In genomic region chr5:171857537-171857936, GRCh38 we compare ENCODE assay signal across 25 cellular contexts.
DNase-seq lines count a peak whose midpoint lies in the region; ATAC-seq, FAIRE-seq and TF ChIP-seq lines count a peak whose summit lies in the region.
"Had no signal": no experiment of that assay in that cellular context is flagged by ENCODE, and none has a peak within 500 bp of the region (broad histone marks: within the 10 kb centered on the region; RNA-seq: fewer than 3 reads in every experiment).

No MANE protein-coding gene starts in this region.

- no peak overlapping the region for H2BK15ac ChIP-seq in H1 (ENCODE audit: low read length)

- H3K79me2 ChIP-seq in H1 (ENCODE audit: control insufficient read depth in 1 of 2, insufficient read depth in 2 of 2, low read length in 2 of 2) = no peaks in the 10 kb centered on the region

- H3K14ac ChIP-seq in H1 (ENCODE audit: insufficient read length) = no peak overlapping the region

- H2BK5ac ChIP-seq in H1 (ENCODE audit: low read depth, low read length) = no peak overlapping the region

- ATAC-seq in left ventricle myocardium superior (peak; percentile 46), HG02588 (IDR thresholded peaks at IDR 0.05; ENCODE audit: unreplicated experiment) (no peak)

- no peak overlapping the region for H2BK12ac ChIP-seq in H1 (ENCODE audit: low read depth, low read length)

- H3K4me1 Mint-ChIP-seq in mesothelial cell of epicardium = peaks cover 14% of the 10 kb centered on the region

- H3K27me3 Mint-ChIP-seq in mesothelial cell of epicardium (ENCODE audit: low read depth) = no peaks in the 10 kb centered on the region
- H3K27me3 Mint-ChIP-seq: CD4-positive, alpha-beta memory T cell had no signal

- no peak overlapping the region for H3K18ac ChIP-seq in H1 (ENCODE audit: extremely low read depth, low read length)

- H3K4me2 ChIP-seq in H1 (ENCODE audit: insufficient read depth in 1 of 2, low read depth in 2 of 2, low read length in 2 of 2) = no peak overlapping the region

- H3K27me3 ChIP-seq in left ventricle myocardium inferior (ENCODE audit: low read depth) = no peaks in the 10 kb centered on the region
- H3K27me3 ChIP-seq in H1 (replicated peaks in 1 of 4; ENCODE audit: control insufficient read depth in 3 of 4, extremely low read depth in 1 of 4, insufficient read depth in 3 of 4, low read length in 3 of 4) = no peaks in the 10 kb centered on the region
- no peaks in the 10 kb centered on the region for H3K27me3 ChIP-seq in small intestine (ENCODE audit: control insufficient read depth in 2 of 2, insufficient read depth in 2 of 2, low read length in 2 of 2)
- H3K27me3 ChIP-seq: dorsolateral prefrontal cortex, heart left ventricle had no signal

- DNase-seq in left ventricle myocardium superior = no peak
- DNase-seq in left ventricle myocardium inferior = no peak
- DNase-seq in H1 (ENCODE audit: low read depth in 1 of 2, low spot score in 2 of 2) = no peak
- no peak for DNase-seq in mesothelial cell of epicardium (ENCODE audit: low spot score in 2 of 2, unreplicated experiment in 2 of 2)
- no peak for DNase-seq in activated CD4-positive, alpha-beta T cell treated with anti-CD3 and anti-CD28 coated beads for 4 hours
- DNase-seq in substantia nigra (lab: John Stamatoyannopoulos, UW) = no peak
- no peak for DNase-seq in small intestine
- DNase-seq: activated CD4-positive, alpha-beta T cell treated with anti-CD3 and anti-CD28 coated beads for 48 hours; activated naive CD4-positive, alpha-beta T cell treated with anti-CD3 and anti-CD28 coated beads, Interleukin-2, amount 50 U/mL, for 16 hours; activated T-cell treated with anti-CD3 and anti-CD28 coated beads, Interleukin-2, amount 50 U/mL, for 4 hours; AML-193; CD4-positive, alpha-beta memory T cell; central memory CD4-positive, alpha-beta T cell; DMS79; heart left ventricle; mucosa of descending colon; MV-4-11; NCI-H146 had no signal

- H3K36me3 Mint-ChIP-seq in mesothelial cell of epicardium = peaks cover 13% of the 10 kb centered on the region

- no peak overlapping the region for H3K9ac ChIP-seq in H1 (replicated peaks in 1 of 4; ENCODE audit: extremely low read depth in 1 of 4, low read depth in 3 of 4, low read length in 3 of 4)

- no peak overlapping the region for H3K4me3 Mint-ChIP-seq in mesothelial cell of epicardium
- H3K4me3 Mint-ChIP-seq: activated T-cell treated with anti-CD3 and anti-CD28 coated beads, Interleukin-2, amount 50 U/mL, for 4 hours; CD4-positive, alpha-beta memory T cell had no signal

- FAIRE-seq in H1 (lab: Jason Lieb, UNC) = no peak
- no peak for FAIRE-seq in small intestine (lab: Jason Lieb, UNC)
- FAIRE-seq: A204.1 had no signal

- POLR2A ChIA-PET in H1 (lab: Charles Lee; ENCODE audit: partially characterized antibody) = interaction anchor here (1.6 to 1.7 kb wide), 2 partner anchors 234 to 373 kb away, joined by 3 to 4 read pairs; no protein-coding TSS in a partner anchor

- WGBS in H1 (ENCODE audit: extremely low coverage in 1 of 2, insufficient coverage in 1 of 2, insufficient read length in 1 of 2, insufficient replicate concordance in 2 of 2, low coverage in 1 of 2, low lambda C conversion rate in 2 of 2, missing lambda C conversion rate in 1 of 2), 2 experiments = 86% methylated on average over 13 of the region's 13 CpGs; no CpG with 5 or more reads in 1 of the 2 experiments
- 81 to 91% (median 89%) methylated on average over 13 of the region's 13 CpGs for WGBS in small intestine, 3 donors

- H4K91ac ChIP-seq in H1 (replicated peaks; ENCODE audit: insufficient read length, low read length) = no peak overlapping the region

- H3K79me1 ChIP-seq in H1 (ENCODE audit: low read depth, low read length) = no peaks in the 10 kb centered on the region

- no peak overlapping the region for H4K8ac ChIP-seq in H1 (ENCODE audit: extremely low read depth, insufficient read depth, low read length)

- TF ChIP-seq CTCF in left ventricle myocardium inferior (IDR thresholded peaks at IDR 0.05; ENCODE audit: borderline replicate concordance) = no peak
- no peak for TF ChIP-seq CTCF in H1 (IDR thresholded peaks at IDR 0.05; ENCODE audit: control extremely low read depth in 1 of 3, insufficient read depth in 1 of 3, low read depth in 1 of 3, low read length in 3 of 3)
- TF ChIP-seq CTCF in mesothelial cell of epicardium (IDR thresholded peaks at IDR 0.05; ENCODE audit: unreplicated experiment) = no peak

- no peak for TF ChIP-seq EP300 in H1 (IDR thresholded peaks at IDR 0.05; ENCODE audit: borderline replicate concordance in 1 of 2, low read depth in 2 of 2, low read length in 2 of 2)

- peaks cover 0 to 2% of the 10 kb centered on the region in 2 experiments for H4K20me1 ChIP-seq in H1 (replicated peaks in 1 of 2; ENCODE audit: control insufficient read depth in 1 of 2, insufficient read depth in 2 of 2, low read length in 2 of 2)

- no peaks in the 10 kb centered on the region for H3K9me3 ChIP-seq in left ventricle myocardium inferior (replicated peaks)
- no peaks in the 10 kb centered on the region for H3K9me3 ChIP-seq in H1 (ENCODE audit: insufficient read depth in 2 of 2, low read depth in 1 of 2, low read length in 1 of 2)
- no peaks in the 10 kb centered on the region for H3K9me3 ChIP-seq in small intestine (ENCODE audit: control insufficient read depth, low read depth)
- H3K9me3 ChIP-seq: heart left ventricle, mucosa of descending colon, prostate gland had no signal

- CTCF ChIA-PET in H1 (lab: Charles Lee; ENCODE audit: partially characterized antibody) = interaction anchor here (0.7 to 7.1 kb wide), 38 partner anchors 9 to 372 kb away, joined by 3 to 81 read pairs (median 4); no protein-coding TSS in a partner anchor

- H3K4me3 ChIP-seq in left ventricle myocardium inferior (no peak overlapping the region), H1 (ENCODE audit: extremely low read depth in 1 of 4, insufficient read depth in 2 of 4, low read depth in 3 of 4, low read length in 4 of 4) (no peak overlapping the region), small intestine (ENCODE audit: low read depth in 1 of 2, low read length in 2 of 2) (no peak overlapping the region)
- H3K4me3 ChIP-seq: dorsolateral prefrontal cortex, heart left ventricle, mucosa of descending colon, prostate gland, SK-N-MC had no signal

- no peak overlapping the region for H3K23ac ChIP-seq in H1 (ENCODE audit: insufficient read length)

- intact Hi-C loops in left ventricle myocardium superior (cut with micrococcal nuclease) = no loop called here
- intact Hi-C loops in left ventricle myocardium inferior (cut with micrococcal nuclease) = no loop called here

- H2AK5ac ChIP-seq in H1 (ENCODE audit: low read depth, low read length) = no peak overlapping the region

- H3K4me1 ChIP-seq in left ventricle myocardium inferior (peaks cover 2% of the 10 kb centered on the region), H1 (replicated peaks in 1 of 4; ENCODE audit: control insufficient read depth in 3 of 4, insufficient read depth in 4 of 4, low read length in 3 of 4) (peaks cover 0 to 5% (median 2%) of the 10 kb centered on the region in 4 experiments; a peak in 5 of 7 replicates), small intestine (ENCODE audit: control insufficient read depth in 2 of 2, insufficient read depth in 1 of 2, low read depth in 1 of 2, low read length in 1 of 2) (peaks cover 0 to 1% of the 10 kb centered on the region in 2 donors)
- H3K4me1 ChIP-seq: prostate gland had no signal

- H3K36me3 ChIP-seq in left ventricle myocardium inferior = no peaks in the 10 kb centered on the region
- H3K36me3 ChIP-seq in H1 (ENCODE audit: control insufficient read depth in 2 of 4, insufficient read depth in 4 of 4, low read length in 3 of 4) = peaks cover 0 to 3% (median 1%) of the 10 kb centered on the region in 4 experiments; a peak in 3 of 8 replicates
- peaks cover under 1 to 2% of the 10 kb centered on the region in 2 donors for H3K36me3 ChIP-seq in small intestine (ENCODE audit: control insufficient read depth in 2 of 2, insufficient read depth in 2 of 2, low read length in 2 of 2)
- H3K36me3 ChIP-seq: prostate gland had no signal

- no peak overlapping the region for H4K5ac ChIP-seq in H1 (ENCODE audit: insufficient read length, low read depth, low read length)

- TF ChIP-seq RAD21 in H1 (IDR thresholded peaks at IDR 0.05 in 1 of 2, conservative IDR thresholded peaks at IDR 0.05 in 1 of 2; ENCODE audit: low read depth in 2 of 2, low read length in 2 of 2) = peak in 1 of 2 experiments; percentile 8; a peak in 1 of 4 replicates

- H2BK120ac ChIP-seq in H1 (replicated peaks; ENCODE audit: low read depth, low read length) = no peak overlapping the region

- no peak overlapping the region for H2BK20ac ChIP-seq in H1 (ENCODE audit: low read length)

- H3K9me3 Mint-ChIP-seq in mesothelial cell of epicardium = no peaks in the 10 kb centered on the region
- H3K9me3 Mint-ChIP-seq: activated T-cell treated with anti-CD3 and anti-CD28 coated beads, Interleukin-2, amount 50 U/mL, for 4 hours had no signal

- no peak overlapping the region for H3K56ac ChIP-seq in H1 (replicated peaks; ENCODE audit: insufficient read length, low read depth, low read length)

- H3K27ac ChIP-seq in left ventricle myocardium inferior (replicated peaks) = no peak overlapping the region
- no peak overlapping the region for H3K27ac ChIP-seq in H1 (ENCODE audit: low read depth, low read length)
- H3K27ac ChIP-seq in substantia nigra (ENCODE audit: low read depth, low read length, poor library complexity, severe bottlenecking) = no peak overlapping the region
- no peak overlapping the region for H3K27ac ChIP-seq in small intestine (ENCODE audit: low read depth in 1 of 2, low read length in 1 of 2)
- H3K27ac ChIP-seq: dorsolateral prefrontal cortex, epithelial cell of prostate, heart left ventricle, prostate gland, RWPE1 had no signal

- no peak; a peak in 1 of 3 replicates for TF ChIP-seq POLR2A in H1 (IDR thresholded peaks at IDR 0.05; ENCODE audit: control extremely low read depth in 1 of 2, low read depth in 2 of 2, low read length in 2 of 2)

- H3K23me2 ChIP-seq in H1 (ENCODE audit: low read depth, low read length) = no peaks in the 10 kb centered on the region

- H3K27ac Mint-ChIP-seq in mesothelial cell of epicardium = peak overlapping the region; percentile 86

- no peak overlapping the region for H3K4ac ChIP-seq in H1 (replicated peaks; ENCODE audit: insufficient read length, low read depth, low read length)

- H2AFZ ChIP-seq in H1 (ENCODE audit: low read length) = no peak overlapping the region

TF ChIP-seq in H1, 55 proteins besides CTCF, POLR2A, EP300 and RAD21:
- TF ChIP-seq CBX5 (IDR thresholded peaks at IDR 0.05; ENCODE audit: low read depth, low read length) (no peak), E2F6 (IDR thresholded peaks at IDR 0.05) (0 out of 2 replicates have a peak, but pooled peaks have one; percentile 31)
